11 cellular contexts compared by ENCODE assay signal in the genomic region with DNA sequence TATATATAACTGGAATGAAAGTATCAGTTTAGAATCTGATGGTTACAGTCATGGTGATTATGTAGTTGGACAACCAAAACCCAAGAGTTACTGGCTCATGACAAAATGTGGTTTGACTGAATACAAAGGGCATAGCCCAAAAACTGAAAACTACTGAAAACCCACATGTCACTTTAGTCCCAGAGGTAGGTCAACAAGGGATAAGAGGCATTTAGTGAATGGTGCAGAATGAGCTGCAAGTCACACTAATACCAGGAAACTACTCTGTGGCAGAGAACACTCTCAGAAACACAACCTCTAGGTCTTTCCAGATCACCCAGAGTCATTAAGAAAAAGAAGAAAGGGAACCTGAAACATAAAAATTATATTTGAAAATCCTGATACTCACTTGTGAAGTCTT.
DNase-seq lines count a peak whose midpoint lies in the region; ATAC-seq and TF ChIP-seq lines count a peak whose summit lies in the region.
"Had no signal": no experiment of that assay in that cellular context is flagged by ENCODE, and none has a peak within 500 bp of the region (broad histone marks: within the 10 kb centered on the region; RNA-seq: fewer than 3 reads in every experiment).

No MANE protein-coding gene starts in this region.

- H3K27ac ChIP-seq in upper lobe of left lung, result no peak overlapping the region

- no peak for TF ChIP-seq CTCF in upper lobe of left lung (IDR thresholded peaks at IDR 0.05)

- H3K27ac Mint-ChIP-seq in activated naive CD4-positive, alpha-beta T cell treated with anti-CD3 and anti-CD28 coated beads, Interleukin-2, amount 50 U/mL, for 72 hours, result peak overlapping the region in 1 of 2 donors; percentile 75

- TF ChIP-seq POLR2A in upper lobe of left lung (IDR thresholded peaks at IDR 0.05), result no peak

- no peaks in the 10 kb centered on the region for H3K36me3 ChIP-seq in upper lobe of left lung

- peaks cover 0 to 8% (median 3%) of the 10 kb centered on the region in 4 donors for H3K4me1 ChIP-seq in upper lobe of left lung

- ATAC-seq in activated naive CD4-positive, alpha-beta T cell treated with anti-CD3 and anti-CD28 coated beads, Interleukin-2, amount 50 U/mL, for 72 hours, result peak; percentile 83 to 98
- ATAC-seq in GM21723 (IDR thresholded peaks at IDR 0.05; ENCODE audit: unreplicated experiment) (peak; percentile 93), HG03196 (IDR thresholded peaks at IDR 0.05; ENCODE audit: unreplicated experiment) (peak; percentile 90), upper lobe of left lung (ENCODE audit: low FRiP score in 2 of 2) (no peak)
- ATAC-seq in stimulated activated naive CD8-positive, alpha-beta T cell treated with anti-CD3 and anti-CD28 coated beads, Interleukin-15, Interleukin-2, amounts not matched to agents 100 U/mL and 50 U/mL, for 24 hours, result peak; percentile 55

- H3K9me3 ChIP-seq in upper lobe of left lung, result no peaks in the 10 kb centered on the region

- H3K9me3 Mint-ChIP-seq in activated naive CD4-positive, alpha-beta T cell treated with anti-CD3 and anti-CD28 coated beads, Interleukin-2, amount 50 U/mL, for 72 hours, result peaks cover 0 to 4% of the 10 kb centered on the region in 2 donors

- H3K27me3 ChIP-seq in upper lobe of left lung, result no peaks in the 10 kb centered on the region

- TF ChIP-seq EP300 in upper lobe of left lung (IDR thresholded peaks at IDR 0.05), result no peak

- no peak overlapping the region for H3K4me3 ChIP-seq in upper lobe of left lung

- DNase-seq in activated naive CD4-positive, alpha-beta T cell treated with anti-CD3 and anti-CD28 coated beads, Interleukin-2, amount 50 U/mL, for 72 hours (ENCODE audit: low spot score in 2 of 2), result no peak
- DNase-seq in activated naive CD4-positive, alpha-beta T cell treated with anti-CD3 and anti-CD28 coated beads, Interleukin-2, amount 50 U/mL, for 16 hours, result no peak
- DNase-seq in stimulated activated naive CD8-positive, alpha-beta T cell treated with anti-CD3 and anti-CD28 coated beads, Interleukin-15, Interleukin-2, amounts not matched to agents 100 U/mL and 50 U/mL, for 24 hours, result no peak
- DNase-seq in stimulated activated CD4-positive, alpha-beta T cell treated with anti-CD3 and anti-CD28 coated beads, Interleukin-4, amount 100 ng/mL, for 1 hour, result no peak
- DNase-seq in upper lobe of left lung, result no peak
- DNase-seq in kidney glomerular epithelial cell (lab: John Stamatoyannopoulos, UW), result no peak
- DNase-seq: activated CD4-positive, alpha-beta T cell treated with anti-CD3 and anti-CD28 coated beads for 48 hours; NCI-H1417; RPMI8226 had no signal

- H3K36me3 Mint-ChIP-seq in activated naive CD4-positive, alpha-beta T cell treated with anti-CD3 and anti-CD28 coated beads, Interleukin-2, amount 50 U/mL, for 72 hours, result no peaks in the 10 kb centered on the region

Comparison
In these comparisons a context has a peak if more than half of its experiments do, and no peak if none do; other contexts are left out.
1. ATAC-seq: peak in activated naive CD4-positive, alpha-beta T cell treated with anti-CD3 and anti-CD28 coated beads, Interleukin-2, amount 50 U/mL, for 72 hours (2 of 2), GM21723 (single experiment), HG03196 (single experiment) and stimulated activated naive CD8-positive, alpha-beta T cell treated with anti-CD3 and anti-CD28 coated beads, Interleukin-15, Interleukin-2, amounts not matched to agents 100 U/mL and 50 U/mL, for 24 hours (single experiment); none in upper lobe of left lung (0 of 2).